In genomic region chr7:144038887-144039286, GRCh38 we compare ENCODE assay signal across 38 cellular contexts. TPM values are rescaled to one million over a fixed set of nuclear protein-coding genes. Genes with fewer than 3 reads are reported as not detected.
"Had no signal": no experiment of that assay in that cellular context is flagged by ENCODE, and none has a peak within 500 bp of the region (broad histone marks: within the 10 kb centered on the region; RNA-seq: fewer than 3 reads in every experiment).

No MANE protein-coding gene starts in this region.

- H3K36me3 Mint-ChIP-seq: activated naive CD8-positive, alpha-beta T cell treated with anti-CD3 and anti-CD28 coated beads, Interleukin-2, amount 10 ng/mL, durations not matched to agents 7 days and 5 days; brain had no signal

- H3K27ac ChIP-seq: adrenal gland, PC-9, RWPE1, WERI-Rb-1 had no signal

- H3K27ac Mint-ChIP-seq: activated CD4-positive, alpha-beta T cell treated with anti-CD3 and anti-CD28 coated beads, Interleukin-2, amount 10 ng/mL, durations not matched to agents 24 days and 14 days; activated CD8-positive, alpha-beta T cell treated with anti-CD3 and anti-CD28 coated beads for 36 hours; activated naive CD8-positive, alpha-beta T cell treated with anti-CD3 and anti-CD28 coated beads, Interleukin-2, amount 10 ng/mL, durations not matched to agents 7 days and 5 days; activated T-cell treated with anti-CD3 and anti-CD28 coated beads, Interleukin-2, amount 50 U/mL, for 72 hours; activated T-helper 17 cell treated with anti-CD3 and anti-CD28 coated beads, Interleukin-2, amount 50 U/mL, for 72 hours; brain had no signal

- H3K27me3 Mint-ChIP-seq: brain had no signal

- H3K4me3 Mint-ChIP-seq: activated CD4-positive, alpha-beta T cell treated with anti-CD3 and anti-CD28 coated beads, Interleukin-2, amount 10 ng/mL, durations not matched to agents 24 days and 14 days; activated CD8-positive, alpha-beta T cell treated with anti-CD3 and anti-CD28 coated beads for 36 hours; activated naive CD8-positive, alpha-beta T cell treated with anti-CD3 and anti-CD28 coated beads, Interleukin-2, amount 10 ng/mL, durations not matched to agents 7 days and 5 days; activated T-cell treated with anti-CD3 and anti-CD28 coated beads, Interleukin-2, amount 50 U/mL, for 72 hours; activated T-helper 17 cell treated with anti-CD3 and anti-CD28 coated beads, Interleukin-2, amount 50 U/mL, for 72 hours; brain had no signal

- ATAC-seq: activated CD8-positive, alpha-beta T cell treated with anti-CD3 and anti-CD28 coated beads for 36 hours; activated T-cell treated with anti-CD3 and anti-CD28 coated beads, Interleukin-2, amount 50 U/mL, for 72 hours; activated T-helper 17 cell treated with anti-CD3 and anti-CD28 coated beads, Interleukin-2, amount 50 U/mL, for 72 hours; Right ventricle myocardium inferior had no signal

- H3K27me3 ChIP-seq: adrenal gland had no signal

- H3K4me1 Mint-ChIP-seq: activated CD4-positive, alpha-beta T cell treated with anti-CD3 and anti-CD28 coated beads, Interleukin-2, amount 10 ng/mL, durations not matched to agents 24 days and 14 days; activated naive CD8-positive, alpha-beta T cell treated with anti-CD3 and anti-CD28 coated beads, Interleukin-2, amount 10 ng/mL, durations not matched to agents 7 days and 5 days; activated T-helper 17 cell treated with anti-CD3 and anti-CD28 coated beads, Interleukin-2, amount 50 U/mL, for 72 hours; brain had no signal

- H3K9me3 ChIP-seq: adrenal gland had no signal

- H3K4me2 ChIP-seq: PC-9 had no signal

- H3K4me1 ChIP-seq: adrenal gland had no signal

- H3K4me3 ChIP-seq: adrenal gland, PC-9 had no signal

- H2AFZ ChIP-seq: PC-9 had no signal

- H3K36me3 ChIP-seq: adrenal gland, WERI-Rb-1 had no signal

- H3K9me3 Mint-ChIP-seq: activated CD4-positive, alpha-beta T cell treated with anti-CD3 and anti-CD28 coated beads, Interleukin-2, amount 10 ng/mL, durations not matched to agents 24 days and 14 days; activated CD8-positive, alpha-beta T cell treated with anti-CD3 and anti-CD28 coated beads for 36 hours; activated naive CD8-positive, alpha-beta T cell treated with anti-CD3 and anti-CD28 coated beads, Interleukin-2, amount 10 ng/mL, durations not matched to agents 7 days and 5 days; activated T-cell treated with anti-CD3 and anti-CD28 coated beads, Interleukin-2, amount 50 U/mL, for 72 hours; activated T-helper 17 cell treated with anti-CD3 and anti-CD28 coated beads, Interleukin-2, amount 50 U/mL, for 72 hours; brain had no signal

- DNase-seq: activated CD4-positive, alpha-beta T cell treated with anti-CD3 and anti-CD28 coated beads, Interleukin-2, amount 10 ng/mL, durations not matched to agents 24 days and 14 days; activated CD4-positive, alpha-beta T cell treated with anti-CD3 and anti-CD28 coated beads, Interleukin-2, amount 50 U/mL, for 4 hours; activated CD8-positive, alpha-beta T cell treated with anti-CD3 and anti-CD28 coated beads for 36 hours; activated effector memory CD4-positive, alpha-beta T cell treated with anti-CD3 and anti-CD28 coated beads, Interleukin-2, amount 50 U/mL, for 16 hours; activated naive CD4-positive, alpha-beta T cell; activated naive CD4-positive, alpha-beta T cell treated with anti-CD3 and anti-CD28 coated beads, Interleukin-2, amount 50 U/mL, for 16 hours; activated naive CD8-positive, alpha-beta T cell treated with anti-CD3 and anti-CD28 coated beads, Interleukin-2, amount 10 ng/mL, durations not matched to agents 7 days and 5 days; activated T-cell treated with anti-CD3 and anti-CD28 coated beads, Interleukin-2, amount 50 U/mL, for 1 hour; activated T-cell treated with anti-CD3 and anti-CD28 coated beads, Interleukin-2, amount 50 U/mL, for 72 hours; adrenal gland; anterior cingulate cortex; caudate nucleus; cerebellar nuclear complex; Kasumi-1; KG1; NCI-H1092 treated with DMSO at 0.1 percent for 48 hours; NCI-H1417; NCI-H146; NCI-H187 treated with DMSO at 0.1 percent for 48 hours; NCI-H2081; NCI-H2171 treated with DMSO at 0.1 percent for 48 hours; NCI-H2227 treated with DMSO at 0.1 percent for 48 hours; NCI-H446 treated with DMSO at 0.1 percent for 48 hours; NCI-H524 treated with DMSO at 0.1 percent for 48 hours; NK-92 treated with Interleukin-12 subunit alpha and Interleukin-12 subunit beta, amount 100 ng/mL, for 24 hours; PC-9; SIG-M5; T1000; WERI-Rb-1 had no signal

RNA-seq across cellular contexts. Expression of gene OR2A5, which starts 9.9 kb away (rescaled TPM):
- total RNA-seq: activated CD4-positive, alpha-beta T cell treated with anti-CD3 and anti-CD28 coated beads, Interleukin-2, amount 10 ng/mL, durations not matched to agents 24 days and 14 days; activated CD8-positive, alpha-beta memory T cell treated with anti-CD3 and anti-CD28 coated beads for 36 hours; activated CD8-positive, alpha-beta T cell treated with anti-CD3 and anti-CD28 coated beads for 36 hours; activated naive CD8-positive, alpha-beta T cell treated with anti-CD3 and anti-CD28 coated beads, Interleukin-2, amount 10 ng/mL, durations not matched to agents 7 days and 5 days; activated T-cell treated with anti-CD3 and anti-CD28 coated beads, Interleukin-2, amount 50 U/mL, for 72 hours; activated T-helper 17 cell treated with anti-CD3 and anti-CD28 coated beads, Interleukin-2, amount 50 U/mL, for 72 hours; bronchial epithelial cell; PC-9; Right ventricle myocardium inferior; T-helper 1 cell treated with Interleukin-12 subunit alpha and Interleukin-12 subunit beta and Interleukin-4 antibody, amounts not matched to agents 30 ng/mL and 1 ng/mL, for 36 hours; T-helper 2 cell treated with Interferon-gamma antibody and Interleukin-4, amounts not matched to agents 100 ng/mL and 5 ng/mL, for 36 hours had no signal
- polyA plus RNA-seq: adrenal gland had no signal

RNA-seq across cellular contexts. Expression of gene OR2A25, which starts 30.7 kb away (rescaled TPM):
- total RNA-seq: activated CD4-positive, alpha-beta T cell treated with anti-CD3 and anti-CD28 coated beads, Interleukin-2, amount 10 ng/mL, durations not matched to agents 24 days and 14 days; activated CD8-positive, alpha-beta memory T cell treated with anti-CD3 and anti-CD28 coated beads for 36 hours; activated CD8-positive, alpha-beta T cell treated with anti-CD3 and anti-CD28 coated beads for 36 hours; activated naive CD8-positive, alpha-beta T cell treated with anti-CD3 and anti-CD28 coated beads, Interleukin-2, amount 10 ng/mL, durations not matched to agents 7 days and 5 days; activated T-cell treated with anti-CD3 and anti-CD28 coated beads, Interleukin-2, amount 50 U/mL, for 72 hours; activated T-helper 17 cell treated with anti-CD3 and anti-CD28 coated beads, Interleukin-2, amount 50 U/mL, for 72 hours; adrenal gland; bronchial epithelial cell; PC-9; Right ventricle myocardium inferior; SK-MEL-5; T-helper 1 cell treated with Interleukin-12 subunit alpha and Interleukin-12 subunit beta and Interleukin-4 antibody, amounts not matched to agents 30 ng/mL and 1 ng/mL, for 36 hours; T-helper 2 cell treated with Interferon-gamma antibody and Interleukin-4, amounts not matched to agents 100 ng/mL and 5 ng/mL, for 36 hours had no signal
- polyA plus RNA-seq: adrenal gland had no signal

RNA-seq across cellular contexts. Expression of gene OR6B1, which starts 38.8 kb away (rescaled TPM):
- total RNA-seq: activated CD4-positive, alpha-beta T cell treated with anti-CD3 and anti-CD28 coated beads, Interleukin-2, amount 10 ng/mL, durations not matched to agents 24 days and 14 days; activated CD8-positive, alpha-beta memory T cell treated with anti-CD3 and anti-CD28 coated beads for 36 hours; activated CD8-positive, alpha-beta T cell treated with anti-CD3 and anti-CD28 coated beads for 36 hours; activated naive CD8-positive, alpha-beta T cell treated with anti-CD3 and anti-CD28 coated beads, Interleukin-2, amount 10 ng/mL, durations not matched to agents 7 days and 5 days; activated T-cell treated with anti-CD3 and anti-CD28 coated beads, Interleukin-2, amount 50 U/mL, for 72 hours; activated T-helper 17 cell treated with anti-CD3 and anti-CD28 coated beads, Interleukin-2, amount 50 U/mL, for 72 hours; adrenal gland; bronchial epithelial cell; PC-9; Right ventricle myocardium inferior; SK-MEL-5; T-helper 1 cell treated with Interleukin-12 subunit alpha and Interleukin-12 subunit beta and Interleukin-4 antibody, amounts not matched to agents 30 ng/mL and 1 ng/mL, for 36 hours; T-helper 2 cell treated with Interferon-gamma antibody and Interleukin-4, amounts not matched to agents 100 ng/mL and 5 ng/mL, for 36 hours had no signal

RNA-seq across cellular contexts. Expression of gene OR2A12, which starts 47.2 kb away (rescaled TPM):
- total RNA-seq: activated CD4-positive, alpha-beta T cell treated with anti-CD3 and anti-CD28 coated beads, Interleukin-2, amount 10 ng/mL, durations not matched to agents 24 days and 14 days; activated CD8-positive, alpha-beta memory T cell treated with anti-CD3 and anti-CD28 coated beads for 36 hours; activated CD8-positive, alpha-beta T cell treated with anti-CD3 and anti-CD28 coated beads for 36 hours; activated naive CD8-positive, alpha-beta T cell treated with anti-CD3 and anti-CD28 coated beads, Interleukin-2, amount 10 ng/mL, durations not matched to agents 7 days and 5 days; activated T-cell treated with anti-CD3 and anti-CD28 coated beads, Interleukin-2, amount 50 U/mL, for 72 hours; activated T-helper 17 cell treated with anti-CD3 and anti-CD28 coated beads, Interleukin-2, amount 50 U/mL, for 72 hours; adrenal gland; bronchial epithelial cell; PC-9; Right ventricle myocardium inferior; SK-MEL-5; T-helper 1 cell treated with Interleukin-12 subunit alpha and Interleukin-12 subunit beta and Interleukin-4 antibody, amounts not matched to agents 30 ng/mL and 1 ng/mL, for 36 hours; T-helper 2 cell treated with Interferon-gamma antibody and Interleukin-4, amounts not matched to agents 100 ng/mL and 5 ng/mL, for 36 hours had no signal
- polyA plus RNA-seq: adrenal gland had no signal
